ENCODE assay signal across 24 cellular contexts in the genomic region with DNA sequence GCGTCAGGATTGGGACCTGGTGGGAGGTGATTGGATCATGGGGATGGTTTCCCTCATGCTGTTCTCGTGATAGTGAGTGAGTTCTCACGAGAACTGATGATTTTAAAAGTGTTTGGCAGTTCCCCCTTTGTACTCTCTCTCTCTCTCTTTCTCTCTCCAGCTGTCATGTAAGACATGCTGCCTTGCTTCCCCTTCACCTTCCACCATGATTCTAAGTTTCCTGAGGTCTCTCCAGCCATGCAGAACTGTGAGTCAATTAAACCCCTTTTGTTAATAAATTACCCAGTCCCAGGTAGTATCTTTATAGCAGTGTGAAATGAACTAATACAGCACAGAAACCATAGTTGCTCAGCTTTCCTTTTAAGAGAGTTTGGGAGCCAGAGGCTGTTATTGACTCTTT.
"Had no signal": no experiment of that assay in that cellular context is flagged by ENCODE, and none has a peak within 500 bp of the region (broad histone marks: within the 10 kb centered on the region; RNA-seq: fewer than 3 reads in every experiment).

No MANE protein-coding gene starts in this region.

- ATAC-seq: left ventricle myocardium superior, lower lobe of right lung, natural killer cell, right lobe of liver had no signal

- H3K36me3 ChIP-seq: esophagus muscularis mucosa, lower lobe of right lung, ovary, right lobe of liver, suprapubic skin, transverse colon, vagina had no signal

- H3K4me1 ChIP-seq: lower lobe of right lung, suprapubic skin, vagina had no signal

- H3K4me3 ChIP-seq: coronary artery, esophagus muscularis mucosa, lower lobe of right lung, ovary, right lobe of liver, suprapubic skin, transverse colon, vagina had no signal

- DNase-seq: dermis blood vessel endothelial cell; effector memory CD4-positive, alpha-beta T cell; foreskin melanocyte; hypothalamus; immature natural killer cell; islet precursor cell; kidney glomerular epithelial cell; left ventricle myocardium superior; lower lobe of right lung; natural killer cell; occipital lobe; ovary; posterior cingulate gyrus; right lobe of liver; small intestine; stimulated activated CD4-positive, alpha-beta T cell treated with anti-CD3 and anti-CD28 coated beads, Interleukin-15, amount 100 ng/mL, for 24 hours; stimulated activated CD4-positive, alpha-beta T cell treated with anti-CD3 and anti-CD28 coated beads, Interleukin-2, amount 100 ng/mL, for 48 hours; stimulated activated naive B cell treated with anti-CD40 and anti-IgM and Interleukin-4, amounts not matched to agents 10 μg/mL and 1 μg/mL and 100 μg/mL, for 72 hours; transverse colon had no signal

- H3K27me3 ChIP-seq: esophagus muscularis mucosa, ovary, right lobe of liver, suprapubic skin, transverse colon, vagina had no signal

- FAIRE-seq: endothelial cell of umbilical vein, small intestine had no signal

- H3K9me3 ChIP-seq: esophagus muscularis mucosa, lower lobe of right lung, ovary, right lobe of liver, suprapubic skin, transverse colon, vagina had no signal

- H3K27ac ChIP-seq: coronary artery, esophagus muscularis mucosa, lower lobe of right lung, ovary, right lobe of liver, suprapubic skin, transverse colon, vagina had no signal
